ENCODE assay signal across 2 cellular contexts in the genomic region with DNA sequence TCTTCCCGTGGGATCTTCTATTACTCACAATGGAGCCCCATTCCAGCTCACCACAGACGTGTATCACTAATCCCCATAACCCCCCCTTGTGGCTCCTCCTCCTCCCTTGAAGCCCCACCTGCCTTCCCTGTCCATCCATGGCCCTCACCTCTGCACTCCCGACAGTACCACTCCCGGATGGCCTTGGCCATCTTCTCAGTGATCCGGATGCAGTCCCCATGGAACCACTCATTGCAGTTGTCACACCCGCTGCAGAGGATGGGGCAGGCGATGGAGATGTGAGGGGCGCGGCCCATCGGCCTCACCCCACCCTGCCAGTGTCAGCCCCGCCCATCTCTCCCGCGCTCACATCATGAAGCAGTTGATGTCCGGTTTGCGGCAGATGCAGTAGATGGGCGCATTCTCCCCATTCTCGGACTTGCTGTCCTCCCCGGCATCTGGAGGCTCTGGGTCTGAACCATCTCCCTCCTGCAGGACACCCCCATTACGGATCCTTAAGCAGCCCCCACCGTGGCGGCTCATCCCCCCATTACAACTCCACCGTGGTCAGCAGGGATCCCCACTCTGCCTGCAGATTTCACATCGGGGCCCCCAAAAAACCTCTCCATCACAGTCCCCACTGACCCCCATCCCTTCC.
TF ChIP-seq lines count a peak whose summit lies in the region.

No MANE protein-coding gene starts in this region.

TF ChIP-seq in SK-N-SH treated with all-trans-retinoic acid at 6 μM for 48 hours, 23 proteins besides CTCF, POLR2A, EP300 and RAD21 (continues in another document):
- TF ChIP-seq, protein P1, sequence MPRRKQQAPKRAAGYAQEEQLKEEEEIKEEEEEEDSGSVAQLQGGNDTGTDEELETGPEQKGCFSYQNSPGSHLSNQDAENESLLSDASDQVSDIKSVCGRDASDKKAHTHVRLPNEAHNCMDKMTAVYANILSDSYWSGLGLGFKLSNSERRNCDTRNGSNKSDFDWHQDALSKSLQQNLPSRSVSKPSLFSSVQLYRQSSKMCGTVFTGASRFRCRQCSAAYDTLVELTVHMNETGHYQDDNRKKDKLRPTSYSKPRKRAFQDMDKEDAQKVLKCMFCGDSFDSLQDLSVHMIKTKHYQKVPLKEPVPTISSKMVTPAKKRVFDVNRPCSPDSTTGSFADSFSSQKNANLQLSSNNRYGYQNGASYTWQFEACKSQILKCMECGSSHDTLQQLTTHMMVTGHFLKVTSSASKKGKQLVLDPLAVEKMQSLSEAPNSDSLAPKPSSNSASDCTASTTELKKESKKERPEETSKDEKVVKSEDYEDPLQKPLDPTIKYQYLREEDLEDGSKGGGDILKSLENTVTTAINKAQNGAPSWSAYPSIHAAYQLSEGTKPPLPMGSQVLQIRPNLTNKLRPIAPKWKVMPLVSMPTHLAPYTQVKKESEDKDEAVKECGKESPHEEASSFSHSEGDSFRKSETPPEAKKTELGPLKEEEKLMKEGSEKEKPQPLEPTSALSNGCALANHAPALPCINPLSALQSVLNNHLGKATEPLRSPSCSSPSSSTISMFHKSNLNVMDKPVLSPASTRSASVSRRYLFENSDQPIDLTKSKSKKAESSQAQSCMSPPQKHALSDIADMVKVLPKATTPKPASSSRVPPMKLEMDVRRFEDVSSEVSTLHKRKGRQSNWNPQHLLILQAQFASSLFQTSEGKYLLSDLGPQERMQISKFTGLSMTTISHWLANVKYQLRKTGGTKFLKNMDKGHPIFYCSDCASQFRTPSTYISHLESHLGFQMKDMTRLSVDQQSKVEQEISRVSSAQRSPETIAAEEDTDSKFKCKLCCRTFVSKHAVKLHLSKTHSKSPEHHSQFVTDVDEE (CRISPR knock-in tag; IDR thresholded peaks at IDR 0.05) = no peak
- no peak for TF ChIP-seq ZFP30 (CRISPR knock-in tag; IDR thresholded peaks at IDR 0.05)
- TF ChIP-seq ZC3H10 (CRISPR knock-in tag; IDR thresholded peaks at IDR 0.05) = no peak
- TF ChIP-seq, protein P2, sequence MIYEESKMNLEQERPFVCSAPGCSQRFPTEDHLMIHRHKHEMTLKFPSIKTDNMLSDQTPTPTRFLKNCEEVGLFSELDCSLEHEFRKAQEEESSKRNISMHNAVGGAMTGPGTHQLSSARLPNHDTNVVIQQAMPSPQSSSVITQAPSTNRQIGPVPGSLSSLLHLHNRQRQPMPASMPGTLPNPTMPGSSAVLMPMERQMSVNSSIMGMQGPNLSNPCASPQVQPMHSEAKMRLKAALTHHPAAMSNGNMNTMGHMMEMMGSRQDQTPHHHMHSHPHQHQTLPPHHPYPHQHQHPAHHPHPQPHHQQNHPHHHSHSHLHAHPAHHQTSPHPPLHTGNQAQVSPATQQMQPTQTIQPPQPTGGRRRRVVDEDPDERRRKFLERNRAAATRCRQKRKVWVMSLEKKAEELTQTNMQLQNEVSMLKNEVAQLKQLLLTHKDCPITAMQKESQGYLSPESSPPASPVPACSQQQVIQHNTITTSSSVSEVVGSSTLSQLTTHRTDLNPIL (CRISPR knock-in tag; IDR thresholded peaks at IDR 0.05; ENCODE audit: low read depth) = no peak
- TF ChIP-seq SNAI2 (CRISPR knock-in tag; IDR thresholded peaks at IDR 0.05) = no peak
- TF ChIP-seq, protein P3, sequence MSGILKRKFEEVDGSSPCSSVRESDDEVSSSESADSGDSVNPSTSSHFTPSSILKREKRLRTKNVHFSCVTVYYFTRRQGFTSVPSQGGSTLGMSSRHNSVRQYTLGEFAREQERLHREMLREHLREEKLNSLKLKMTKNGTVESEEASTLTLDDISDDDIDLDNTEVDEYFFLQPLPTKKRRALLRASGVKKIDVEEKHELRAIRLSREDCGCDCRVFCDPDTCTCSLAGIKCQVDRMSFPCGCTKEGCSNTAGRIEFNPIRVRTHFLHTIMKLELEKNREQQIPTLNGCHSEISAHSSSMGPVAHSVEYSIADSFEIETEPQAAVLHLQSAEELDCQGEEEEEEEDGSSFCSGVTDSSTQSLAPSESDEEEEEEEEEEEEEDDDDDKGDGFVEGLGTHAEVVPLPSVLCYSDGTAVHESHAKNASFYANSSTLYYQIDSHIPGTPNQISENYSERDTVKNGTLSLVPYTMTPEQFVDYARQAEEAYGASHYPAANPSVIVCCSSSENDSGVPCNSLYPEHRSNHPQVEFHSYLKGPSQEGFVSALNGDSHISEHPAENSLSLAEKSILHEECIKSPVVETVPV (CRISPR knock-in tag; IDR thresholded peaks at IDR 0.05) = no peak
- TF ChIP-seq PPARA (CRISPR knock-in tag; IDR thresholded peaks at IDR 0.05; ENCODE audit: borderline replicate concordance) = no peak
- no peak for TF ChIP-seq ESRRG (CRISPR knock-in tag; IDR thresholded peaks at IDR 0.05)
- no peak for TF ChIP-seq ISL1 (CRISPR knock-in tag; IDR thresholded peaks at IDR 0.05)
- no peak for TF ChIP-seq POU6F1 (CRISPR knock-in tag; IDR thresholded peaks at IDR 0.05; ENCODE audit: borderline replicate concordance, low read depth)
- TF ChIP-seq ARNTL (CRISPR knock-in tag; IDR thresholded peaks at IDR 0.05; ENCODE audit: borderline replicate concordance, low read depth) = no peak
- no peak for TF ChIP-seq ZFP3 (CRISPR knock-in tag; IDR thresholded peaks at IDR 0.05)
- TF ChIP-seq ZNF8 (CRISPR knock-in tag; IDR thresholded peaks at IDR 0.05) = no peak
- TF ChIP-seq RARB (CRISPR knock-in tag; IDR thresholded peaks at IDR 0.05) = no peak
- no peak for TF ChIP-seq CSDC2 (CRISPR knock-in tag; IDR thresholded peaks at IDR 0.05)
- no peak for TF ChIP-seq ZNF70 (CRISPR knock-in tag; IDR thresholded peaks at IDR 0.05)
- no peak for TF ChIP-seq BACH2 (CRISPR knock-in tag; IDR thresholded peaks at IDR 0.05; ENCODE audit: borderline replicate concordance)
- TF ChIP-seq, protein P4, sequence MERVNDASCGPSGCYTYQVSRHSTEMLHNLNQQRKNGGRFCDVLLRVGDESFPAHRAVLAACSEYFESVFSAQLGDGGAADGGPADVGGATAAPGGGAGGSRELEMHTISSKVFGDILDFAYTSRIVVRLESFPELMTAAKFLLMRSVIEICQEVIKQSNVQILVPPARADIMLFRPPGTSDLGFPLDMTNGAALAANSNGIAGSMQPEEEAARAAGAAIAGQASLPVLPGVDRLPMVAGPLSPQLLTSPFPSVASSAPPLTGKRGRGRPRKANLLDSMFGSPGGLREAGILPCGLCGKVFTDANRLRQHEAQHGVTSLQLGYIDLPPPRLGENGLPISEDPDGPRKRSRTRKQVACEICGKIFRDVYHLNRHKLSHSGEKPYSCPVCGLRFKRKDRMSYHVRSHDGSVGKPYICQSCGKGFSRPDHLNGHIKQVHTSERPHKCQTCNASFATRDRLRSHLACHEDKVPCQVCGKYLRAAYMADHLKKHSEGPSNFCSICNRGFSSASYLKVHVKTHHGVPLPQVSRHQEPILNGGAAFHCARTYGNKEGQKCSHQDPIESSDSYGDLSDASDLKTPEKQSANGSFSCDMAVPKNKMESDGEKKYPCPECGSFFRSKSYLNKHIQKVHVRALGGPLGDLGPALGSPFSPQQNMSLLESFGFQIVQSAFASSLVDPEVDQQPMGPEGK (CRISPR knock-in tag; IDR thresholded peaks at IDR 0.05; ENCODE audit: borderline replicate concordance) = no peak

TF ChIP-seq in H1, 55 proteins besides CTCF, POLR2A, EP300 and RAD21:
- TF ChIP-seq, protein P5, sequence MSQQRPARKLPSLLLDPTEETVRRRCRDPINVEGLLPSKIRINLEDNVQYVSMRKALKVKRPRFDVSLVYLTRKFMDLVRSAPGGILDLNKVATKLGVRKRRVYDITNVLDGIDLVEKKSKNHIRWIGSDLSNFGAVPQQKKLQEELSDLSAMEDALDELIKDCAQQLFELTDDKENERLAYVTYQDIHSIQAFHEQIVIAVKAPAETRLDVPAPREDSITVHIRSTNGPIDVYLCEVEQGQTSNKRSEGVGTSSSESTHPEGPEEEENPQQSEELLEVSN (IDR thresholded peaks at IDR 0.05) = no peak
